ENCODE assay signal across 22 cellular contexts in the genomic region with DNA sequence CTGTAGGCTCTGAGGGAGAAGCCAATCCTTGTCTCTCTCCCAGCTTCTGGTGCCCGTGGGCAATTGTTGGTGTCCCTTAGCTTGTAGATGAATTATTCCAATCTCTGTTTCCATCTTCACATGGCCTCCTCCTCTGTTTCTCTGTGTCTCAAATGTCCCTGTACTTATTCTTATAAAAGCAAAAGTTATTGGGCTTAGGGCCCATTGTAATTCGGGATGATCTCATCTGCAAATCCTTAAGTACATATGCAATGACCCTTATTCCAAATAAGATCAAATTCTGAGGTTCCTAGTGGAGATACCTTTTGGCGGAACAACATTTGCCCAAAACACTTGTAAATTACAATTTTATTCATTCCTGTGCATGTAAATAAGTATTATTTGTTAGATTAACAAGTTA.
DNase-seq lines count a peak whose midpoint lies in the region; ATAC-seq and TF ChIP-seq lines count a peak whose summit lies in the region.
"Had no signal": no experiment of that assay in that cellular context is flagged by ENCODE, and none has a peak within 500 bp of the region (broad histone marks: within the 10 kb centered on the region; RNA-seq: fewer than 3 reads in every experiment).

No MANE protein-coding gene starts in this region.

- H4K8ac ChIP-seq in IMR-90 (ENCODE audit: low read depth in 2 of 2, low read length in 2 of 2), result no peak overlapping the region

- H3K79me2 ChIP-seq in osteoblast (ENCODE audit: insufficient read depth, low read length), result no peaks in the 10 kb centered on the region

- peak overlapping the region; percentile 61 for H2BK120ac ChIP-seq in IMR-90 (ENCODE audit: low read depth, low read length)

- no peak overlapping the region for H2AK9ac ChIP-seq in IMR-90 (replicated peaks; ENCODE audit: low read depth, low read length, poor library complexity)

- H4K5ac ChIP-seq in IMR-90 (ENCODE audit: low read depth, low read length), result no peak overlapping the region

- no peak overlapping the region for H3K18ac ChIP-seq in IMR-90 (ENCODE audit: low read depth, low read length)

- H3K14ac ChIP-seq in IMR-90 (replicated peaks; ENCODE audit: low read depth, low read length), result no peak overlapping the region

- H3K4me2 ChIP-seq in IMR-90 (ENCODE audit: low read depth, low read length) (no peak overlapping the region), osteoblast (ENCODE audit: insufficient read depth, low read length) (no peak overlapping the region)
- H3K4me2 ChIP-seq: BLaER1 had no signal

- no CpG with 5 or more reads among the region's 3 CpGs for WGBS in IMR-90 (ENCODE audit: extremely low coverage in 2 of 2, insufficient read length in 1 of 2), 2 experiments

- H3K9me3 ChIP-seq in IMR-90 (ENCODE audit: control insufficient read depth, insufficient read depth, low read length), result no peaks in the 10 kb centered on the region
- no peaks in the 10 kb centered on the region for H3K9me3 ChIP-seq in osteoblast (ENCODE audit: low read depth, low read length)
- no peaks in the 10 kb centered on the region for H3K9me3 ChIP-seq in HAP-1
- H3K9me3 ChIP-seq: BE2C, BLaER1 had no signal

- no peak overlapping the region for H2BK15ac ChIP-seq in IMR-90 (ENCODE audit: low read depth, low read length)

- H2BK20ac ChIP-seq in IMR-90 (ENCODE audit: low read depth, low read length), result no peak overlapping the region

- no peaks in the 10 kb centered on the region for H3K79me1 ChIP-seq in IMR-90 (ENCODE audit: low read depth in 1 of 2, low read length in 2 of 2)

- no TSS peak for BruUV-seq in IMR-90 (replicated peaks; lab: Mats Ljungman, UMichigan)

- H2AFZ ChIP-seq in IMR-90 (replicated peaks; ENCODE audit: low read length, poor library complexity) (no peak overlapping the region), osteoblast (ENCODE audit: low read length) (peak overlapping the region; percentile 40)

- no peak overlapping the region for H3K27ac ChIP-seq in IMR-90 (ENCODE audit: insufficient read depth, low read length)
- H3K27ac ChIP-seq in osteoblast (ENCODE audit: low read depth, low read length), result no peak overlapping the region
- H3K27ac ChIP-seq: BLaER1 had no signal

- TF ChIP-seq POLR2A in IMR-90 (IDR thresholded peaks at IDR 0.05; ENCODE audit: low read depth, low read length), result no peak

- no peak overlapping the region for H2BK5ac ChIP-seq in IMR-90 (ENCODE audit: low read depth, low read length, poor library complexity, severe bottlenecking)

- H3K36me3 ChIP-seq in IMR-90 (ENCODE audit: control insufficient read depth, insufficient read depth, low read length), result no peaks in the 10 kb centered on the region
- H3K36me3 ChIP-seq in osteoblast (ENCODE audit: insufficient read depth, low read length), result no peaks in the 10 kb centered on the region
- no peaks in the 10 kb centered on the region for H3K36me3 ChIP-seq in HAP-1 (replicated peaks)
- H3K36me3 ChIP-seq: BE2C, BLaER1 had no signal

- no peak for ATAC-seq in IMR-90 (ENCODE audit: low read depth)
- ATAC-seq: GM12878 had no signal

- TF ChIP-seq CTCF in IMR-90 (conservative IDR thresholded peaks at IDR 0.05; ENCODE audit: low read depth, low read length) (no peak), LNCaP clone FGC (IDR thresholded peaks at IDR 0.05; ENCODE audit: control insufficient read depth, extremely low read depth, insufficient read depth) (no peak), osteoblast (IDR thresholded peaks at IDR 0.05; ENCODE audit: extremely low read depth, low read depth, low read length) (no peak)

- H3K56ac ChIP-seq in IMR-90 (ENCODE audit: extremely low read depth, insufficient read depth, low read length), result no peak overlapping the region

- in situ Hi-C loops in IMR-90 (cut with MboI; ENCODE audit: low sequenced_read_pairs), result no loop called here
- in situ Hi-C loops in HAP-1 (cut with MboI; ENCODE audit: low sequenced_read_pairs), result no loop called here

- no peak overlapping the region for H2AK5ac ChIP-seq in IMR-90 (ENCODE audit: low read depth, low read length)

- intact Hi-C loops in IMR-90 (cut with micrococcal nuclease), result no loop called here

- H4K91ac ChIP-seq in IMR-90 (ENCODE audit: insufficient read depth, low read depth, low read length), result no peak overlapping the region

- H3K27me3 ChIP-seq in IMR-90 (ENCODE audit: control insufficient read depth, insufficient read depth, low read length) (no peaks in the 10 kb centered on the region), osteoblast (ENCODE audit: insufficient read depth, low read length) (no peaks in the 10 kb centered on the region), HAP-1 (ENCODE audit: low read depth) (no peaks in the 10 kb centered on the region)
- H3K27me3 ChIP-seq: BE2C, BLaER1 had no signal

- POLR2A ChIA-PET in IMR-90 (lab: Charles Lee; ENCODE audit: unreplicated experiment), result interaction anchor here (0.6 kb wide), 1 partner anchor 27 kb away, joined by 17 read pairs; no protein-coding TSS in a partner anchor

- no peak overlapping the region for H3K9ac ChIP-seq in IMR-90 (ENCODE audit: low read depth, low read length)
- H3K9ac ChIP-seq: BLaER1 had no signal

- DNase-seq in IMR-90 (no peak), LNCaP clone FGC (ENCODE audit: low read depth) (peak; percentile 34), osteoblast (ENCODE audit: insufficient read length, low spot score, missing footprints) (no peak), HAP-1 (ENCODE audit: low spot score in 2 of 2) (no peak), HT-29 (ENCODE audit: low spot score) (no peak)
- DNase-seq: 8988T; ACHN; BE2C; C1 segment of cervical spinal cord; CD4-positive, alpha-beta memory T cell; CD4-positive, CD25-positive, alpha-beta regulatory T cell; CD8-positive, alpha-beta memory T cell; COR-L47; DMS 273 treated with DMSO at 0.1 percent for 48 hours; DMS153; DMS53; DMS79; DND-41; EL; GDM1 had no signal

- dilution Hi-C loops in IMR-90 (cut with HindIII; ENCODE audit: low sequenced_read_pairs, unreplicated experiment), result no loop called here

- H4K20me1 ChIP-seq in IMR-90 (ENCODE audit: insufficient read depth, low read length) (no peaks in the 10 kb centered on the region), osteoblast (ENCODE audit: insufficient read depth, low read length) (no peaks in the 10 kb centered on the region)
- H4K20me1 ChIP-seq: BLaER1 had no signal

- no peak overlapping the region for H3K23ac ChIP-seq in IMR-90 (ENCODE audit: low read depth, low read length)

- H3K9me1 ChIP-seq in IMR-90 (ENCODE audit: insufficient read depth, low read length), result no peaks in the 10 kb centered on the region

- H3K4me3 ChIP-seq in IMR-90 (ENCODE audit: insufficient read depth, low read depth, low read length) (no peak overlapping the region), LNCaP clone FGC (ENCODE audit: low read depth, low read length) (no peak overlapping the region), osteoblast (ENCODE audit: insufficient read depth, low read length) (no peak overlapping the region), HAP-1 (no peak overlapping the region)
- H3K4me3 ChIP-seq: BLaER1, GM12878 had no signal

- H3K4ac ChIP-seq in IMR-90 (ENCODE audit: low read depth, low read length), result no peak overlapping the region

- TF ChIP-seq RAD21 in IMR-90 (IDR thresholded peaks at IDR 0.05; ENCODE audit: low read length), result no peak

- CTCF ChIA-PET in IMR-90 (lab: Yijun Ruan, JAX), result interaction anchor here (1.3 kb wide), 1 partner anchor 27 kb away, joined by 3 read pairs; no protein-coding TSS in a partner anchor

- peaks cover 5% of the 10 kb centered on the region; the same call in 1 of the 2 replicates for H3K4me1 ChIP-seq in IMR-90 (ENCODE audit: control insufficient read depth, insufficient read depth, low read length)
- peaks cover 22% of the 10 kb centered on the region for H3K4me1 ChIP-seq in osteoblast (ENCODE audit: insufficient read depth, low read length)
- H3K4me1 ChIP-seq in HAP-1, result peaks cover 4% of the 10 kb centered on the region; the same call in 1 of the 2 replicates
- H3K4me1 ChIP-seq: BE2C, BLaER1 had no signal

TF ChIP-seq in IMR-90, 13 proteins besides CTCF, POLR2A, EP300 and RAD21:
- no peak for TF ChIP-seq MAZ (IDR thresholded peaks at IDR 0.05; ENCODE audit: borderline replicate concordance, low read depth, low read length)
- TF ChIP-seq ELK1 (IDR thresholded peaks at IDR 0.05; ENCODE audit: borderline replicate concordance, low read depth, low read length), result no peak
- TF ChIP-seq USF2 (IDR thresholded peaks at IDR 0.05; ENCODE audit: low read depth, low read length), result no peak
- TF ChIP-seq MAFK (IDR thresholded peaks at IDR 0.05; ENCODE audit: low read depth, low read length), result no peak
- TF ChIP-seq CEBPB (IDR thresholded peaks at IDR 0.05; ENCODE audit: low read depth, low read length), result no peak
- no peak for TF ChIP-seq MXI1 (IDR thresholded peaks at IDR 0.05; ENCODE audit: borderline replicate concordance, low read depth, low read length)
- TF ChIP-seq SMC3 (IDR thresholded peaks at IDR 0.05; ENCODE audit: low read depth, low read length), result no peak
- no peak for TF ChIP-seq BHLHE40 (IDR thresholded peaks at IDR 0.05; ENCODE audit: low read depth, low read length)
- no peak for TF ChIP-seq NFE2L2 (IDR thresholded peaks at IDR 0.05; ENCODE audit: low read depth, low read length)
- no peak for TF ChIP-seq CHD1 (IDR thresholded peaks at IDR 0.05; ENCODE audit: low read depth, low read length)
- no peak for TF ChIP-seq RFX5 (IDR thresholded peaks at IDR 0.05; ENCODE audit: low read depth, low read length)
- TF ChIP-seq FOS (IDR thresholded peaks at IDR 0.05; ENCODE audit: low read depth, low read length), result no peak
- no peak for TF ChIP-seq RCOR1 (IDR thresholded peaks at IDR 0.05; ENCODE audit: insufficient replicate concordance, low read length)
TF ChIP-seq in IMR-90: peak in this region for 0.
